ENCODE assay signal across 8 cellular contexts in genomic region chr18:26656401-26656943, GRCh38.
DNase-seq lines count a peak whose midpoint lies in the region; ATAC-seq and TF ChIP-seq lines count a peak whose summit lies in the region.

No MANE protein-coding gene starts in this region.

- H3K27ac Mint-ChIP-seq in nephron = peak overlapping the region; percentile 66 to 95 (median 81)
- H3K27ac Mint-ChIP-seq in CD8-positive, alpha-beta memory T cell = no peak overlapping the region

- H3K27ac ChIP-seq in HL-60 (replicated peaks) = no peak overlapping the region
- H3K27ac ChIP-seq in ectodermal cell (ENCODE audit: insufficient read depth, low read depth, low read length, poor library complexity, severe bottlenecking) = peak overlapping the region; percentile 60
- no peak overlapping the region for H3K27ac ChIP-seq in CD8-positive, alpha-beta memory T cell (ENCODE audit: low read depth, low read length)

- H3K36me3 Mint-ChIP-seq in nephron (ENCODE audit: low read depth) = no peaks in the 10 kb centered on the region
- peaks cover 0 to 4% (median 0%) of the 10 kb centered on the region in 3 donors for H3K36me3 Mint-ChIP-seq in CD8-positive, alpha-beta memory T cell

- peak; percentile 42 for ATAC-seq in GM19351 (IDR thresholded peaks at IDR 0.05; ENCODE audit: unreplicated experiment)

- peaks cover 29% of the 10 kb centered on the region for H3K4me1 Mint-ChIP-seq in nephron
- peaks cover 7 to 15% (median 13%) of the 10 kb centered on the region in 3 donors for H3K4me1 Mint-ChIP-seq in CD8-positive, alpha-beta memory T cell

- H3K9me3 ChIP-seq in ectodermal cell (ENCODE audit: control insufficient read depth, low read length) = no peaks in the 10 kb centered on the region
- H3K9me3 ChIP-seq in CD8-positive, alpha-beta memory T cell (ENCODE audit: low read length) = no peaks in the 10 kb centered on the region

- TF ChIP-seq CTCF in HL-60 (IDR thresholded peaks at IDR 0.05; ENCODE audit: insufficient read depth, low read length) = no peak
- no peak for TF ChIP-seq CTCF in nephron (IDR thresholded peaks at IDR 0.05; ENCODE audit: unreplicated experiment in 3 of 3)

- DNase-seq in HL-60 (ENCODE audit: low read depth in 1 of 2, low spot score in 1 of 2) (no peak), GM19240 (ENCODE audit: insufficient read length, low spot score) (no peak), ureter (ENCODE audit: low spot score) (no peak)
- DNase-seq in stimulated activated CD4-positive, alpha-beta T cell treated with anti-CD3 and anti-CD28 coated beads, Interleukin-2, amount 100 ng/mL, for 48 hours = no peak
- DNase-seq in CD8-positive, alpha-beta memory T cell = no peak

- H3K4me3 ChIP-seq in HL-60 (replicated peaks; ENCODE audit: insufficient read depth, low read length) (peak overlapping the region; percentile 53), ectodermal cell (ENCODE audit: insufficient read depth, low read depth, low read length) (peak overlapping the region; percentile 73)
- H3K4me3 ChIP-seq in CD8-positive, alpha-beta memory T cell (ENCODE audit: low read length) = no peak overlapping the region

- H3K4me1 ChIP-seq in ectodermal cell (ENCODE audit: control insufficient read depth, insufficient read depth, low read length) = peaks cover 17% of the 10 kb centered on the region
- no peaks in the 10 kb centered on the region for H3K4me1 ChIP-seq in CD8-positive, alpha-beta memory T cell (ENCODE audit: insufficient read depth, low read length)

- peak overlapping the region; percentile 82 to 86 (median 86) for H3K4me3 Mint-ChIP-seq in nephron
- H3K4me3 Mint-ChIP-seq in CD8-positive, alpha-beta memory T cell = no peak overlapping the region

- H3K27me3 ChIP-seq in HL-60 (ENCODE audit: insufficient read depth, poor library complexity, severe bottlenecking) (peaks cover 68% of the 10 kb centered on the region), ectodermal cell (ENCODE audit: control insufficient read depth, insufficient read depth, low read length, poor library complexity, severe bottlenecking) (peaks cover 47% of the 10 kb centered on the region)
- peaks cover 14% of the 10 kb centered on the region for H3K27me3 ChIP-seq in CD8-positive, alpha-beta memory T cell (ENCODE audit: insufficient read depth, low read length, poor library complexity, severe bottlenecking)

- CTCF ChIA-PET in CD8-positive, alpha-beta memory T cell (lab: Charles Lee) = no interaction called here

- WGBS in ectodermal cell, 2 experiments = 1% methylated on average over 68 of the region's 68 CpGs

- H3K9me3 Mint-ChIP-seq in nephron = no peaks in the 10 kb centered on the region
- H3K9me3 Mint-ChIP-seq in CD8-positive, alpha-beta memory T cell = peaks cover 0 to 4% (median 0%) of the 10 kb centered on the region in 5 donors

- peaks cover 32% of the 10 kb centered on the region for H3K27me3 Mint-ChIP-seq in nephron (ENCODE audit: low read depth)
- H3K27me3 Mint-ChIP-seq in CD8-positive, alpha-beta memory T cell = peaks cover 41 to 72% of the 10 kb centered on the region in 2 donors

- POLR2A ChIA-PET in CD8-positive, alpha-beta memory T cell (lab: Charles Lee) = no interaction called here

- H3K36me3 ChIP-seq in ectodermal cell (ENCODE audit: control insufficient read depth, insufficient read depth, low read length) = no peaks in the 10 kb centered on the region
- no peaks in the 10 kb centered on the region for H3K36me3 ChIP-seq in CD8-positive, alpha-beta memory T cell (ENCODE audit: insufficient read depth, low read length)

Comparison
In these comparisons a context has a peak if more than half of its experiments do, and no peak if none do; other contexts are left out.
1. H3K27ac Mint-ChIP-seq: peak in nephron (3 of 3); none in CD8-positive, alpha-beta memory T cell (0 of 8).
2. H3K4me3 Mint-ChIP-seq: peak in nephron (3 of 3); none in CD8-positive, alpha-beta memory T cell (0 of 7).